ENCODE assay signal across 1 cellular context in genomic region chr12:48814313-48815280, GRCh38.
A peak's percentile ranks its signal among the peaks of the same experiment; 100 is the strongest.
TF ChIP-seq lines count a peak whose summit lies in the region.

No MANE protein-coding gene starts in this region.

TF ChIP-seq in K562, 482 proteins besides CTCF, POLR2A, EP300 and RAD21 (continued from another document and continues in another):
- peak; percentile 65 for TF ChIP-seq DEAF1 (CRISPR knock-in tag; IDR thresholded peaks at IDR 0.05)
- no peak for TF ChIP-seq SMAD1 (IDR thresholded peaks at IDR 0.05; ENCODE audit: low read depth, low read length, partially characterized antibody)
- TF ChIP-seq ARHGAP35 (IDR thresholded peaks at IDR 0.05; ENCODE audit: partially characterized antibody) = no peak
- TF ChIP-seq FIP1L1 (IDR thresholded peaks at IDR 0.05; ENCODE audit: low read depth, low read length, poor library complexity, severe bottlenecking) = peak; percentile 91
- no peak for TF ChIP-seq ETV6 (IDR thresholded peaks at IDR 0.05; ENCODE audit: borderline replicate concordance in 1 of 2, low read depth in 2 of 2, low read length in 1 of 2)
- TF ChIP-seq ETV6 (CRISPR knock-in tag; IDR thresholded peaks at IDR 0.05; ENCODE audit: borderline replicate concordance) = no peak
- no peak for TF ChIP-seq NCOA4 (IDR thresholded peaks at IDR 0.05; ENCODE audit: partially characterized antibody)
- TF ChIP-seq ZBED1 (IDR thresholded peaks at IDR 0.05) = no peak
- peak; percentile 65; the same call in 1 of the 2 replicates for TF ChIP-seq ZNF395 (CRISPR knock-in tag; IDR thresholded peaks at IDR 0.05)
- peak; percentile 31; the same call in 1 of the 2 replicates for TF ChIP-seq PHF21A (IDR thresholded peaks at IDR 0.05; ENCODE audit: borderline replicate concordance, low read depth)
- TF ChIP-seq MLLT1 (IDR thresholded peaks at IDR 0.05) = peak; percentile 26 to 67; a peak in 1 of 4 replicates
- no peak for TF ChIP-seq STAT6 (CRISPR knock-in tag; IDR thresholded peaks at IDR 0.05)
- TF ChIP-seq MCM3 (IDR thresholded peaks at IDR 0.05) = no peak
- TF ChIP-seq HINFP (tag; conservative IDR thresholded peaks at IDR 0.05; ENCODE audit: low read depth) = no peak
- TF ChIP-seq ILK (tag; IDR thresholded peaks at IDR 0.05; ENCODE audit: borderline replicate concordance, low read depth) = no peak
- no peak for TF ChIP-seq ZNF449 (CRISPR knock-in tag; IDR thresholded peaks at IDR 0.05)
- no peak for TF ChIP-seq RFX7 (CRISPR knock-in tag; IDR thresholded peaks at IDR 0.05)
- TF ChIP-seq EHMT2 (IDR thresholded peaks at IDR 0.05) = no peak
- no peak for TF ChIP-seq ZBTB1 (CRISPR knock-in tag; IDR thresholded peaks at IDR 0.05; ENCODE audit: borderline replicate concordance, low read depth)
- 0 out of 2 replicates have a peak, but pooled peaks have one; percentile 8 for TF ChIP-seq E2F5 (CRISPR knock-in tag; IDR thresholded peaks at IDR 0.05)
- TF ChIP-seq ZNF551 (CRISPR knock-in tag; IDR thresholded peaks at IDR 0.05) = no peak
- peak; percentile 96 for TF ChIP-seq ZBTB7A (IDR thresholded peaks at IDR 0.05; ENCODE audit: borderline replicate concordance, control insufficient read depth, low read depth, low read length)
- TF ChIP-seq GTF2A2 (tag; IDR thresholded peaks at IDR 0.05) = no peak
- TF ChIP-seq ZBTB2 (IDR thresholded peaks at IDR 0.05) = no peak
- TF ChIP-seq CC2D1A (IDR thresholded peaks at IDR 0.05) = no peak
- no peak for TF ChIP-seq MEF2D (tag; conservative IDR thresholded peaks at IDR 0.05; ENCODE audit: low read depth)
- TF ChIP-seq CGGBP1 (CRISPR knock-in tag; IDR thresholded peaks at IDR 0.05) = no peak
- TF ChIP-seq CTCFL (IDR thresholded peaks at IDR 0.05; ENCODE audit: borderline replicate concordance, insufficient read depth, low read depth, low read length, poor library complexity, severe bottlenecking) = peak; percentile 99
- no peak for TF ChIP-seq ARNT (IDR thresholded peaks at IDR 0.05)
- peak; percentile 70; the same call in 1 of the 2 replicates for TF ChIP-seq GABPA (tag; conservative IDR thresholded peaks at IDR 0.05; ENCODE audit: low read depth)
- no peak for TF ChIP-seq ZEB2 (IDR thresholded peaks at IDR 0.05)
- TF ChIP-seq XRCC3 (IDR thresholded peaks at IDR 0.05) = no peak
- no peak for TF ChIP-seq ZNF280A (IDR thresholded peaks at IDR 0.05; ENCODE audit: low read depth, partially characterized antibody)
- no peak for TF ChIP-seq ZNF277 (CRISPR knock-in tag; IDR thresholded peaks at IDR 0.05; ENCODE audit: borderline replicate concordance)
- no peak for TF ChIP-seq CBX8 (IDR thresholded peaks at IDR 0.05; ENCODE audit: borderline replicate concordance, extremely low read depth, low read depth, low read length, poor library complexity, severe bottlenecking)
- TF ChIP-seq E2F3 (CRISPR knock-in tag; IDR thresholded peaks at IDR 0.05) = no peak; the same call in 1 of the 2 replicates
- peak; percentile 36; the same call in 1 of the 2 replicates for TF ChIP-seq GMEB1 (CRISPR knock-in tag; IDR thresholded peaks at IDR 0.05)
- no peak for TF ChIP-seq KLF10 (CRISPR knock-in tag; IDR thresholded peaks at IDR 0.05)
- TF ChIP-seq POLR2B (IDR thresholded peaks at IDR 0.05; ENCODE audit: low read depth, partially characterized antibody) = no peak
- TF ChIP-seq RBM17 (IDR thresholded peaks at IDR 0.05; ENCODE audit: borderline replicate concordance, low read depth, low read length) = no peak
